10 cellular contexts compared by ENCODE assay signal in genomic region chr20:23047738-23048214, GRCh38. TPM values are rescaled to one million over a fixed set of nuclear protein-coding genes. Genes with fewer than 3 reads are reported as not detected.
DNase-seq lines count a peak whose midpoint lies in the region; ATAC-seq, FAIRE-seq and TF ChIP-seq lines count a peak whose summit lies in the region.
"Had no signal": no experiment of that assay in that cellular context is flagged by ENCODE, and none has a peak within 500 bp of the region (broad histone marks: within the 10 kb centered on the region; RNA-seq: fewer than 3 reads in every experiment).

No MANE protein-coding gene starts in this region.

- H3K27ac Mint-ChIP-seq in WTC11 = no peak overlapping the region

- peak overlapping the region; percentile 47 for H3K4me3 Mint-ChIP-seq in WTC11

- POLR2A ChIA-PET in WTC11 (lab: Charles Lee) = no interaction called here

- H3K9me3 Mint-ChIP-seq in WTC11 = no peaks in the 10 kb centered on the region

- peaks cover 44% of the 10 kb centered on the region for H3K4me1 Mint-ChIP-seq in WTC11

- TF ChIP-seq CTCF in WTC11 (IDR thresholded peaks at IDR 0.05) = no peak
- TF ChIP-seq CTCF in right atrium auricular region (IDR thresholded peaks at IDR 0.05) = no peak
- no peak for TF ChIP-seq CTCF in sigmoid colon (IDR thresholded peaks at IDR 0.05)

- no peak for FAIRE-seq in H54 (lab: Jason Lieb, UNC)

- TF ChIP-seq POLR2A in sigmoid colon (IDR thresholded peaks at IDR 0.05) (no peak), H54 (IDR thresholded peaks at IDR 0.05; ENCODE audit: low read depth, low read length) (no peak)

- DNase-seq in H7 (peak; percentile 58), WTC11 (ENCODE audit: low spot score) (peak; percentile 32), right atrium auricular region (ENCODE audit: low spot score) (peak; percentile 57), sigmoid colon (no peak), H54 (ENCODE audit: insufficient read length, low spot score) (no peak)
- DNase-seq: NCI-H1694 treated with DMSO at 0.1 percent for 48 hours had no signal

- peaks cover 92% of the 10 kb centered on the region for H3K27me3 Mint-ChIP-seq in WTC11 (ENCODE audit: low read depth)

- H3K36me3 ChIP-seq in H7 (replicated peaks; ENCODE audit: control insufficient read depth, insufficient read depth, low read length) (no peaks in the 10 kb centered on the region), right atrium auricular region (no peaks in the 10 kb centered on the region), sigmoid colon (no peaks in the 10 kb centered on the region)
- H3K36me3 ChIP-seq: cardiac muscle cell had no signal

- H3K27ac ChIP-seq in right atrium auricular region (peak overlapping the region; percentile 83 to 85), sigmoid colon (peak overlapping the region in 3 of 4 donors; percentile 70 to 84 (median 71))
- H3K27ac ChIP-seq: cardiac muscle cell had no signal

- H3K4me1 ChIP-seq in right atrium auricular region = peaks cover 0 to 70% of the 10 kb centered on the region in 2 donors
- peaks cover 0 to 41% (median 36%) of the 10 kb centered on the region in 4 donors for H3K4me1 ChIP-seq in sigmoid colon

- TF ChIP-seq EP300 in sigmoid colon (IDR thresholded peaks at IDR 0.05) = no peak

- intact Hi-C loops in sigmoid colon (cut with DNase I) = no loop called here

- no peak overlapping the region for H3K4me3 ChIP-seq in H7 (ENCODE audit: insufficient read depth, low read depth, low read length)
- H3K4me3 ChIP-seq in right atrium auricular region = peak overlapping the region; percentile 52 to 63
- peak overlapping the region; percentile 0 to 54 (median 42) for H3K4me3 ChIP-seq in sigmoid colon

- H3K27me3 ChIP-seq in H7 (ENCODE audit: control insufficient read depth, insufficient read depth, low read length) (peaks cover 53% of the 10 kb centered on the region), right atrium auricular region (peaks cover 0 to 11% of the 10 kb centered on the region in 2 donors), sigmoid colon (peaks cover 16 to 86% (median 44%) of the 10 kb centered on the region in 3 donors)

- no peaks in the 10 kb centered on the region for H3K36me3 Mint-ChIP-seq in WTC11

- H3K9me3 ChIP-seq in right atrium auricular region = no peaks in the 10 kb centered on the region
- no peaks in the 10 kb centered on the region for H3K9me3 ChIP-seq in sigmoid colon

- ATAC-seq in WTC11 (no peak), GM21515 (IDR thresholded peaks at IDR 0.05; ENCODE audit: unreplicated experiment) (no peak), GM18907 (IDR thresholded peaks at IDR 0.05; ENCODE audit: unreplicated experiment) (no peak), GM18867 (IDR thresholded peaks at IDR 0.05; ENCODE audit: unreplicated experiment) (no peak)

- 16 to 34% methylated on average over 47 of the region's 47 CpGs for WGBS in sigmoid colon, 2 donors

- CTCF ChIA-PET in WTC11 (lab: Charles Lee) = interaction anchor here (1.5 to 6.0 kb wide), 4 partner anchors 13 to 356 kb away, joined by 3 to 41 read pairs (median 16); partner anchors contain the start of gene SSTR4

TF ChIP-seq in WTC11, 78 proteins besides CTCF, POLR2A, EP300 and RAD21:
- TF ChIP-seq AR (CRISPR knock-in tag; IDR thresholded peaks at IDR 0.05) = no peak
- TF ChIP-seq ERG (CRISPR knock-in tag; IDR thresholded peaks at IDR 0.05) = no peak
- TF ChIP-seq AFF4 (CRISPR knock-in tag; IDR thresholded peaks at IDR 0.05; ENCODE audit: borderline replicate concordance) = no peak
TF ChIP-seq in WTC11: peak in this region for 0.

RNA-seq across cellular contexts. Expression of gene THBD, which starts 1.7 kb away (rescaled TPM):
- 1.2 and 1.5 TPM in 2 replicates for total RNA-seq in H7 (2014; rRNA removed; shearing (Covaris generic))
- total RNA-seq in WTC11 (2021) (0.34 to 1.0 TPM (median 0.92 TPM) in 3 replicates), right atrium auricular region (10 to 100 TPM; 37.0 to 96.7 TPM), sigmoid colon (10 to 100 TPM in 3 of 4 donors, 1 to 10 TPM in 1; 8.6 to 26.6 (median 14.6) TPM)
- 1 to 10 TPM; 1.8 to 7.3 (median 3.2) TPM for polyA plus RNA-seq in sigmoid colon

RNA-seq across cellular contexts. Expression of gene SSTR4, which starts 12.7 kb away (rescaled TPM):
- total RNA-seq in H7 (2014; rRNA removed; shearing (Covaris generic)) = not detected in 2 replicates
- not detected in 3 replicates for total RNA-seq in WTC11 (2021)
- total RNA-seq in right atrium auricular region = not detected
- total RNA-seq in sigmoid colon = not detected
- polyA plus RNA-seq in sigmoid colon = under 1 TPM in 1 of 3 donors, not detected in 2; 0.04 TPM
- total RNA-seq: cardiac muscle cell had no signal
- polyA plus RNA-seq: cardiac muscle cell had no signal

RNA-seq across cellular contexts. Expression of gene CD93, which starts 38.3 kb away (rescaled TPM):
- under 0.01 TPM in 1 of 2 replicates, not detected in the other for total RNA-seq in H7 (2014; rRNA removed; shearing (Covaris generic))
- total RNA-seq in WTC11 (2021) (0.05 to 0.21 TPM (median 0.09 TPM) in 3 replicates), right atrium auricular region (10 to 100 TPM; 35.7 to 51.6 TPM), sigmoid colon (10 to 100 TPM; 14.2 to 27.2 (median 17.7) TPM)
- 10 to 100 TPM in 2 of 3 donors, 1 to 10 TPM in 1; 1.8 to 14.5 (median 10.6) TPM for polyA plus RNA-seq in sigmoid colon

Comparison
In these comparisons a context has a peak if more than half of its experiments do, and no peak if none do; other contexts are left out.
1. DNase-seq: peak in H7 (single experiment), WTC11 (single experiment) and right atrium auricular region (single experiment); none in sigmoid colon (single experiment) and H54 (single experiment).
2. RNA of gene CD93, which starts 38.3 kb away (total RNA-seq): 35.7 to 51.6 TPM in right atrium auricular region and 14.2 to 27.2 TPM in sigmoid colon; 0.05 to 0.21 TPM in WTC11 and under 0.01 TPM in H7; every median in the first group is over 10 times any median in the second.